Comparison of ENCODE assay signal across 1 cellular context in genomic region chr20:36399147-36399968, GRCh38.
TF ChIP-seq lines count a peak whose summit lies in the region.

No MANE protein-coding gene starts in this region.

TF ChIP-seq in GM12878, 131 proteins besides CTCF, POLR2A, EP300 and RAD21 (continued from another document):
- TF ChIP-seq E2F8 (IDR thresholded peaks at IDR 0.05; ENCODE audit: low read depth, partially characterized antibody) (no peak), RFX5 (IDR thresholded peaks at IDR 0.05; ENCODE audit: low read depth, low read length) (no peak), ZNF592 (IDR thresholded peaks at IDR 0.05) (no peak), YY1 (IDR thresholded peaks at IDR 0.05; ENCODE audit: low read depth, low read length) (peak; percentile 38; the same call in 1 of the 2 replicates), SMC3 (IDR thresholded peaks at IDR 0.05; ENCODE audit: borderline replicate concordance, low read length) (peak; percentile 29; the same call in 1 of the 2 replicates), NR2C2 (IDR thresholded peaks at IDR 0.05; ENCODE audit: borderline replicate concordance, control insufficient read depth, insufficient read length, low read depth) (no peak), TCF3 (IDR thresholded peaks at IDR 0.05; ENCODE audit: borderline replicate concordance, insufficient read depth, low read depth, low read length) (0 out of 2 replicates have a peak, but pooled peaks have one; percentile 10), SRF (IDR thresholded peaks at IDR 0.05; ENCODE audit: low read depth in 2 of 2, low read length in 2 of 2) (peak in 1 of 2 experiments; percentile 91; a peak in 2 of 4 replicates), TCF12 (IDR thresholded peaks at IDR 0.05; ENCODE audit: low read depth, low read length) (0 out of 2 replicates have a peak, but pooled peaks have one; percentile 35)
- TF ChIP-seq, protein P1, sequence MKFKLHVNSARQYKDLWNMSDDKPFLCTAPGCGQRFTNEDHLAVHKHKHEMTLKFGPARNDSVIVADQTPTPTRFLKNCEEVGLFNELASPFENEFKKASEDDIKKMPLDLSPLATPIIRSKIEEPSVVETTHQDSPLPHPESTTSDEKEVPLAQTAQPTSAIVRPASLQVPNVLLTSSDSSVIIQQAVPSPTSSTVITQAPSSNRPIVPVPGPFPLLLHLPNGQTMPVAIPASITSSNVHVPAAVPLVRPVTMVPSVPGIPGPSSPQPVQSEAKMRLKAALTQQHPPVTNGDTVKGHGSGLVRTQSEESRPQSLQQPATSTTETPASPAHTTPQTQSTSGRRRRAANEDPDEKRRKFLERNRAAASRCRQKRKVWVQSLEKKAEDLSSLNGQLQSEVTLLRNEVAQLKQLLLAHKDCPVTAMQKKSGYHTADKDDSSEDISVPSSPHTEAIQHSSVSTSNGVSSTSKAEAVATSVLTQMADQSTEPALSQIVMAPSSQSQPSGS (IDR thresholded peaks at IDR 0.05; ENCODE audit: low read length): no peak
- TF ChIP-seq, protein P2, sequence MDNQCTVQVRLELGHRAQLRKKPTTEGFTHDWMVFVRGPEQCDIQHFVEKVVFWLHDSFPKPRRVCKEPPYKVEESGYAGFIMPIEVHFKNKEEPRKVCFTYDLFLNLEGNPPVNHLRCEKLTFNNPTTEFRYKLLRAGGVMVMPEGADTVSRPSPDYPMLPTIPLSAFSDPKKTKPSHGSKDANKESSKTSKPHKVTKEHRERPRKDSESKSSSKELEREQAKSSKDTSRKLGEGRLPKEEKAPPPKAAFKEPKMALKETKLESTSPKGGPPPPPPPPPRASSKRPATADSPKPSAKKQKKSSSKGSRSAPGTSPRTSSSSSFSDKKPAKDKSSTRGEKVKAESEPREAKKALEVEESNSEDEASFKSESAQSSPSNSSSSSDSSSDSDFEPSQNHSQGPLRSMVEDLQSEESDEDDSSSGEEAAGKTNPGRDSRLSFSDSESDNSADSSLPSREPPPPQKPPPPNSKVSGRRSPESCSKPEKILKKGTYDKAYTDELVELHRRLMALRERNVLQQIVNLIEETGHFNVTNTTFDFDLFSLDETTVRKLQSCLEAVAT (IDR thresholded peaks at IDR 0.05): peak; percentile 99
TF ChIP-seq in GM12878: peak in this region for 7.
